In genomic region chr1:52727956-52728656, GRCh38 we compare ENCODE assay signal across 9 cellular contexts. TPM values are rescaled to one million over a fixed set of nuclear protein-coding genes. Genes with fewer than 3 reads are reported as not detected.
A peak's percentile ranks its signal among the peaks of the same experiment; 100 is the strongest.
DNase-seq lines count a peak whose midpoint lies in the region; ATAC-seq and TF ChIP-seq lines count a peak whose summit lies in the region.
"Had no signal": no experiment of that assay in that cellular context is flagged by ENCODE, and none has a peak within 500 bp of the region (broad histone marks: within the 10 kb centered on the region; RNA-seq: fewer than 3 reads in every experiment).

No MANE protein-coding gene starts in this region.

- no peaks in the 10 kb centered on the region for H3K9me2 ChIP-seq in Karpas-422 (replicated peaks; ENCODE audit: insufficient read depth, low read length)

- no peak for TF ChIP-seq CTCF in endothelial cell (IDR thresholded peaks at IDR 0.05; ENCODE audit: unreplicated experiment)
- TF ChIP-seq CTCF in neural progenitor cell (IDR thresholded peaks at IDR 0.05) = no peak

- peak overlapping the region in 2 of 7 donors; percentile 22 to 37 for H3K27ac Mint-ChIP-seq in CD4-positive, alpha-beta memory T cell
- H3K27ac Mint-ChIP-seq in endothelial cell (ENCODE audit: unreplicated experiment) = no peak overlapping the region
- H3K27ac Mint-ChIP-seq in neural progenitor cell = no peak overlapping the region

- no peaks in the 10 kb centered on the region for H3K27me3 ChIP-seq in CD4-positive, alpha-beta memory T cell (ENCODE audit: insufficient read depth, low read length)
- H3K27me3 ChIP-seq in Karpas-422 (ENCODE audit: low read length) (no peaks in the 10 kb centered on the region), neural progenitor cell (no peaks in the 10 kb centered on the region)

- peaks cover 65% of the 10 kb centered on the region for H3K79me2 ChIP-seq in Karpas-422 (ENCODE audit: low read length)
- H3K79me2 ChIP-seq in neural progenitor cell (ENCODE audit: low read depth) = peaks cover 65% of the 10 kb centered on the region

- CTCF ChIA-PET in CD4-positive, alpha-beta memory T cell (lab: Charles Lee; ENCODE audit: partially characterized antibody) = no interaction called here

- no peak overlapping the region for H3K27ac ChIP-seq in CD4-positive, alpha-beta memory T cell (ENCODE audit: low read depth, low read length)
- no peak overlapping the region for H3K27ac ChIP-seq in Karpas-422 (ENCODE audit: low read length)
- H3K27ac ChIP-seq in neural progenitor cell = no peak overlapping the region

- intact Hi-C loops in CD4-positive, alpha-beta memory T cell (cut with micrococcal nuclease) = loop anchor here (5.0 kb wide), 1 partner anchor 284 kb away; no protein-coding TSS in a partner anchor

- DNase-seq in CD4-positive, alpha-beta memory T cell = no peak
- DNase-seq in Karpas-422 (no peak), endothelial cell (ENCODE audit: low spot score) (no peak), neural progenitor cell (ENCODE audit: low spot score) (no peak), NCI-H1105 treated with DMSO at 0.1 percent for 48 hours (lab: John Stamatoyannopoulos, UW) (no peak), left lobe of liver (ENCODE audit: low spot score) (no peak)
- DNase-seq: SHP77 treated with DMSO at 0.1 percent for 48 hours had no signal

- H2AFZ ChIP-seq in Karpas-422 (ENCODE audit: low read length) (no peak overlapping the region), neural progenitor cell (replicated peaks) (no peak overlapping the region)

- H3K9ac ChIP-seq in Karpas-422 (ENCODE audit: low read length) = peak overlapping the region; percentile 79
- no peak overlapping the region for H3K9ac ChIP-seq in neural progenitor cell

- peaks cover 0 to 2% of the 10 kb centered on the region in 2 donors for H3K27me3 Mint-ChIP-seq in CD4-positive, alpha-beta memory T cell
- peaks cover 2% of the 10 kb centered on the region for H3K27me3 Mint-ChIP-seq in endothelial cell (ENCODE audit: unreplicated experiment)
- no peaks in the 10 kb centered on the region for H3K27me3 Mint-ChIP-seq in neural progenitor cell (ENCODE audit: insufficient read depth, low read depth)

- peak overlapping the region; percentile 63 to 98 (median 94) for H3K4me3 Mint-ChIP-seq in CD4-positive, alpha-beta memory T cell
- peak overlapping the region; percentile 99 for H3K4me3 Mint-ChIP-seq in endothelial cell (ENCODE audit: unreplicated experiment)
- peak overlapping the region; percentile 94 for H3K4me3 Mint-ChIP-seq in neural progenitor cell

- H3K4me2 ChIP-seq in Karpas-422 (ENCODE audit: low read depth, low read length, poor library complexity, severe bottlenecking) (peak overlapping the region; percentile 98), neural progenitor cell (peak overlapping the region; percentile 90)

- peaks cover 34 to 41% (median 36%) of the 10 kb centered on the region in 4 donors for H3K4me1 Mint-ChIP-seq in CD4-positive, alpha-beta memory T cell
- H3K4me1 Mint-ChIP-seq in endothelial cell (ENCODE audit: unreplicated experiment) (peaks cover 25% of the 10 kb centered on the region), neural progenitor cell (peaks cover 29% of the 10 kb centered on the region)

- peaks cover 33% of the 10 kb centered on the region for H3K4me1 ChIP-seq in CD4-positive, alpha-beta memory T cell (ENCODE audit: insufficient read depth, low read length)
- H3K4me1 ChIP-seq in Karpas-422 (ENCODE audit: low read length) (peaks cover 32% of the 10 kb centered on the region), neural progenitor cell (peaks cover 16% of the 10 kb centered on the region)

- no peaks in the 10 kb centered on the region for H3K9me3 ChIP-seq in CD4-positive, alpha-beta memory T cell (ENCODE audit: control insufficient read depth in 1 of 2, low read length in 2 of 2)
- H3K9me3 ChIP-seq in Karpas-422 (ENCODE audit: low read length) = no peaks in the 10 kb centered on the region
- H3K9me3 ChIP-seq in neural progenitor cell (ENCODE audit: low read depth) = no peaks in the 10 kb centered on the region

- H4K20me1 ChIP-seq in Karpas-422 (ENCODE audit: insufficient read depth, low read depth, low read length) (no peaks in the 10 kb centered on the region), neural progenitor cell (ENCODE audit: low read depth) (peaks cover 30% of the 10 kb centered on the region)

- POLR2A ChIA-PET in CD4-positive, alpha-beta memory T cell (lab: Charles Lee; ENCODE audit: partially characterized antibody) = interaction anchor here (1.2 to 4.0 kb wide), 5 partner anchors 20 to 361 kb away, joined by 3 to 38 read pairs (median 3); partner anchors contain the start of gene ECHDC2

- peaks cover 7% of the 10 kb centered on the region for H3F3A ChIP-seq in neural progenitor cell (ENCODE audit: low read depth)

- H3K4me3 ChIP-seq in CD4-positive, alpha-beta memory T cell (ENCODE audit: low read length in 2 of 2) = no peak overlapping the region
- H3K4me3 ChIP-seq in Karpas-422 (ENCODE audit: low read length) (peak overlapping the region; percentile 83), neural progenitor cell (peak overlapping the region; percentile 80)

- H3K36me3 ChIP-seq in CD4-positive, alpha-beta memory T cell (ENCODE audit: insufficient read depth, low read length) = no peaks in the 10 kb centered on the region
- H3K36me3 ChIP-seq in Karpas-422 (ENCODE audit: insufficient read depth, low read length) (no peaks in the 10 kb centered on the region), neural progenitor cell (no peaks in the 10 kb centered on the region)

- ATAC-seq in GM21737 (IDR thresholded peaks at IDR 0.05; ENCODE audit: unreplicated experiment) (no peak), GM19467 (IDR thresholded peaks at IDR 0.05; ENCODE audit: unreplicated experiment) (no peak), left lobe of liver (no peak)

- H3K36me3 Mint-ChIP-seq in CD4-positive, alpha-beta memory T cell = peaks cover 0 to 6% of the 10 kb centered on the region in 2 donors
- H3K36me3 Mint-ChIP-seq in endothelial cell (ENCODE audit: low read depth, unreplicated experiment) (peaks cover 7% of the 10 kb centered on the region), neural progenitor cell (no peaks in the 10 kb centered on the region)

- peaks cover 0 to 2% (median 0%) of the 10 kb centered on the region in 8 donors for H3K9me3 Mint-ChIP-seq in CD4-positive, alpha-beta memory T cell
- H3K9me3 Mint-ChIP-seq in endothelial cell (ENCODE audit: unreplicated experiment) (no peaks in the 10 kb centered on the region), neural progenitor cell (no peaks in the 10 kb centered on the region)

RNA-seq across cellular contexts. Expression of gene ZYG11B, which starts 1.9 kb away (rescaled TPM):
- total RNA-seq in CD4-positive, alpha-beta memory T cell = 10 to 100 TPM; 21.7 to 23.1 TPM
- 10 to 100 TPM in 1 of 2 donors, 1 to 10 TPM in 1; 6.1 to 17.2 TPM for polyA plus RNA-seq in CD4-positive, alpha-beta memory T cell
- total RNA-seq in Karpas-422 (2014; rRNA removed; shearing (Covaris generic); ENCODE audit: low replicate concordance) = 10.8 and 25.6 TPM in 2 replicates
- total RNA-seq in endothelial cell (ENCODE audit: unreplicated experiment) (39.0 TPM), neural progenitor cell (ENCODE audit: low replicate concordance) (36.3 and 39.5 TPM in 2 replicates), left lobe of liver (35.5 TPM)

RNA-seq across cellular contexts. Expression of gene COA7, which starts 30.0 kb away (rescaled TPM):
- total RNA-seq in CD4-positive, alpha-beta memory T cell = 1 to 10 TPM; 2.9 to 3.9 TPM
- 1 to 10 TPM; 2.3 to 5.3 TPM for polyA plus RNA-seq in CD4-positive, alpha-beta memory T cell
- 10.8 and 11.3 TPM in 2 replicates for total RNA-seq in Karpas-422 (2014; rRNA removed; shearing (Covaris generic); ENCODE audit: low replicate concordance)
- total RNA-seq in endothelial cell (ENCODE audit: unreplicated experiment) (14.4 TPM), neural progenitor cell (ENCODE audit: low replicate concordance) (10.9 and 13.0 TPM in 2 replicates), left lobe of liver (16.9 TPM)

Comparison
In these comparisons a context has a peak if more than half of its experiments do, and no peak if none do; other contexts are left out.
1. H3K4me3 ChIP-seq: peak in Karpas-422 (single experiment) and neural progenitor cell (single experiment); none in CD4-positive, alpha-beta memory T cell (0 of 2).
2. Peak in every context shown above with its lines, with median percentiles within 50 percentile points of each other: H3K4me3 Mint-ChIP-seq.